ENCODE assay signal across 25 cellular contexts in genomic region chr6:159904497-159904911, GRCh38. TPM values are rescaled to one million over a fixed set of nuclear protein-coding genes. Genes with fewer than 3 reads are reported as not detected.
DNase-seq lines count a peak whose midpoint lies in the region; ATAC-seq, FAIRE-seq and TF ChIP-seq lines count a peak whose summit lies in the region.
"Had no signal": no experiment of that assay in that cellular context is flagged by ENCODE, and none has a peak within 500 bp of the region (broad histone marks: within the 10 kb centered on the region; RNA-seq: fewer than 3 reads in every experiment).

No MANE protein-coding gene starts in this region.

- ATAC-seq in GM18909 (IDR thresholded peaks at IDR 0.05; ENCODE audit: poor library complexity, unreplicated experiment) (peak; percentile 65), HG02610 (IDR thresholded peaks at IDR 0.05; ENCODE audit: unreplicated experiment) (peak; percentile 60), HG03342 (IDR thresholded peaks at IDR 0.05; ENCODE audit: unreplicated experiment) (peak; percentile 78), HepG2 (no peak)
- peak; percentile 45 for ATAC-seq in stimulated activated effector memory CD8-positive, alpha-beta T cell treated with anti-CD3 and anti-CD28 coated beads, Interleukin-12 subunit alpha, Interleukin-12 subunit beta, amount 100 ng/mL, for 72 hours
- ATAC-seq: GM23338, lower lobe of right lung had no signal

- H3K9ac ChIP-seq in HepG2 (ENCODE audit: insufficient read depth, low read depth, low read length): no peak overlapping the region

- no peak for TF ChIP-seq CTCF in HepG2 (CRISPR knock-in tag; IDR thresholded peaks at IDR 0.05)

- intact Hi-C loops in HepG2 (cut with micrococcal nuclease; ENCODE audit: unreplicated experiment): no loop called here

- in situ Hi-C loops in HepG2 (cut with HindIII; ENCODE audit: extremely low pct_ligation_motif_present, low pct_unique_long_range_greater_than_20kb): no loop called here

- H3K9me3 Mint-ChIP-seq in stimulated activated effector memory CD8-positive, alpha-beta T cell treated with anti-CD3 and anti-CD28 coated beads, Interleukin-12 subunit alpha, Interleukin-12 subunit beta, amount 100 ng/mL, for 72 hours: no peaks in the 10 kb centered on the region
- H3K9me3 Mint-ChIP-seq: central memory CD8-positive, alpha-beta T cell; GM23338; T-helper 1 cell treated with Interleukin-12 subunit alpha and Interleukin-12 subunit beta and Interleukin-4 antibody, amounts not matched to agents 30 μg/mL and 1 μg/mL, for 36 hours had no signal

- H3K4me1 ChIP-seq in HepG2 (ENCODE audit: insufficient read depth, low read length): no peaks in the 10 kb centered on the region
- H3K4me1 ChIP-seq: lower lobe of right lung had no signal

- no peak overlapping the region for H3K4me3 Mint-ChIP-seq in stimulated activated effector memory CD8-positive, alpha-beta T cell treated with anti-CD3 and anti-CD28 coated beads, Interleukin-12 subunit alpha, Interleukin-12 subunit beta, amount 100 ng/mL, for 72 hours
- H3K4me3 Mint-ChIP-seq: CD4-positive, alpha-beta memory T cell; central memory CD8-positive, alpha-beta T cell; GM23338; T-helper 1 cell treated with Interleukin-12 subunit alpha and Interleukin-12 subunit beta and Interleukin-4 antibody, amounts not matched to agents 30 μg/mL and 1 μg/mL, for 36 hours had no signal

- no peak overlapping the region for H3K4me2 ChIP-seq in HepG2 (ENCODE audit: low read depth, low read length)
- H3K4me2 ChIP-seq: GM23338 had no signal

- H3K4me1 Mint-ChIP-seq in stimulated activated effector memory CD8-positive, alpha-beta T cell treated with anti-CD3 and anti-CD28 coated beads, Interleukin-12 subunit alpha, Interleukin-12 subunit beta, amount 100 ng/mL, for 72 hours: no peaks in the 10 kb centered on the region
- H3K4me1 Mint-ChIP-seq: CD4-positive, alpha-beta memory T cell; central memory CD8-positive, alpha-beta T cell had no signal

- POLR2A ChIA-PET in HepG2 (lab: Yijun Ruan, JAX): no interaction called here

- no peaks in the 10 kb centered on the region for H4K20me1 ChIP-seq in HepG2 (ENCODE audit: insufficient read depth, low read length)

- TF ChIP-seq POLR2A in HepG2 (IDR thresholded peaks at IDR 0.05; ENCODE audit: insufficient read depth in 1 of 2, low read depth in 2 of 2, low read length in 2 of 2): no peak

- H3K36me3 Mint-ChIP-seq in stimulated activated effector memory CD8-positive, alpha-beta T cell treated with anti-CD3 and anti-CD28 coated beads, Interleukin-12 subunit alpha, Interleukin-12 subunit beta, amount 100 ng/mL, for 72 hours: no peaks in the 10 kb centered on the region
- H3K36me3 Mint-ChIP-seq: CD4-positive, alpha-beta memory T cell had no signal

- FAIRE-seq in HepG2 (lab: Jason Lieb, UNC): no peak

- no TSS peak for BruUV-seq in HepG2 (replicated peaks; lab: Mats Ljungman, UMichigan)

- no peak for DNase-seq in stimulated activated effector memory CD8-positive, alpha-beta T cell treated with anti-CD3 and anti-CD28 coated beads, Interleukin-12 subunit alpha, Interleukin-12 subunit beta, amount 100 ng/mL, for 72 hours (ENCODE audit: low spot score in 2 of 2)
- DNase-seq in HepG2 (ENCODE audit: low spot score) (no peak), SW 1271 (lab: John Stamatoyannopoulos, UW) (no peak)
- DNase-seq in activated CD4-positive, alpha-beta T cell treated with anti-CD3 and anti-CD28 coated beads for 4 hours: no peak
- DNase-seq: activated CD4-positive, alpha-beta T cell treated with anti-CD3 and anti-CD28 coated beads, Interleukin-2, amount 50 U/mL, for 48 hours; activated naive CD4-positive, alpha-beta T cell; CD4-positive, alpha-beta memory T cell; DND-41; erythroblast; foreskin melanocyte; hippocampal formation; lower lobe of right lung; NCI-H1417 treated with DMSO at 0.1 percent for 48 hours; NCI-H2171 treated with DMSO at 0.1 percent for 48 hours; NCI-H526 treated with DMSO at 0.1 percent for 48 hours; nucleus accumbens; SIG-M5 had no signal

- no peak overlapping the region for H3K27ac ChIP-seq in HepG2 (ENCODE audit: extremely low read length, insufficient read depth, low read length)
- H3K27ac ChIP-seq: lower lobe of right lung, VCaP had no signal

- peaks cover 2 to 59% of the 10 kb centered on the region in 2 experiments; a peak in 4 of 5 replicates for H3K27me3 ChIP-seq in HepG2 (ENCODE audit: control insufficient read depth in 1 of 2, insufficient read depth in 2 of 2, low read length in 2 of 2)

- H3K27ac Mint-ChIP-seq in stimulated activated effector memory CD8-positive, alpha-beta T cell treated with anti-CD3 and anti-CD28 coated beads, Interleukin-12 subunit alpha, Interleukin-12 subunit beta, amount 100 ng/mL, for 72 hours: no peak overlapping the region
- H3K27ac Mint-ChIP-seq: CD4-positive, alpha-beta memory T cell; GM23338; T-helper 1 cell treated with Interleukin-12 subunit alpha and Interleukin-12 subunit beta and Interleukin-4 antibody, amounts not matched to agents 30 μg/mL and 1 μg/mL, for 36 hours had no signal

- TF ChIP-seq EP300 in HepG2 (IDR thresholded peaks at IDR 0.05; ENCODE audit: low read depth in 2 of 2, low read length in 2 of 2): no peak
- TF ChIP-seq EP300 in HepG2 (CRISPR knock-in tag; IDR thresholded peaks at IDR 0.05; ENCODE audit: borderline replicate concordance): no peak

- CTCF ChIA-PET in HepG2 (lab: Yijun Ruan, JAX; ENCODE audit: low intra/inter-chr PET ratio, low total read pairs): no interaction called here

- no peak overlapping the region for H3K4me3 ChIP-seq in HepG2 (replicated peaks in 1 of 3; ENCODE audit: insufficient read depth in 1 of 3, low read depth in 2 of 3, low read length in 3 of 3)
- H3K4me3 ChIP-seq: GM23338, lower lobe of right lung had no signal

- no peaks in the 10 kb centered on the region for H3K79me2 ChIP-seq in HepG2 (ENCODE audit: insufficient read depth, low read length)

- TF ChIP-seq RAD21 in HepG2 (CRISPR knock-in tag; IDR thresholded peaks at IDR 0.05): no peak

- WGBS in HepG2 (ENCODE audit: low lambda C conversion rate): 45% methylated on average over 9 of the region's 9 CpGs

- H3K36me3 ChIP-seq in HepG2 (replicated peaks in 1 of 2; ENCODE audit: control insufficient read depth in 1 of 2, insufficient read depth in 2 of 2, low read length in 2 of 2): no peaks in the 10 kb centered on the region
- H3K36me3 ChIP-seq: lower lobe of right lung had no signal

- H3K9me3 ChIP-seq in HepG2 (ENCODE audit: low read length): no peaks in the 10 kb centered on the region
- H3K9me3 ChIP-seq: lower lobe of right lung had no signal

- no peak overlapping the region for H2AFZ ChIP-seq in HepG2 (ENCODE audit: low read length)
- H2AFZ ChIP-seq: GM23338 had no signal

TF ChIP-seq in HepG2, 621 proteins besides CTCF, POLR2A, EP300 and RAD21:
- TF ChIP-seq SAFB2 (CRISPR knock-in tag; IDR thresholded peaks at IDR 0.05; ENCODE audit: borderline replicate concordance, low read depth) (no peak), FOXJ3 (CRISPR knock-in tag; IDR thresholded peaks at IDR 0.05; ENCODE audit: borderline replicate concordance) (no peak), ATF7-NPFF (CRISPR knock-in tag; IDR thresholded peaks at IDR 0.05; ENCODE audit: low read depth) (no peak), ZFY (CRISPR knock-in tag; IDR thresholded peaks at IDR 0.05) (no peak), ZNF724P (CRISPR knock-in tag; IDR thresholded peaks at IDR 0.05; ENCODE audit: borderline replicate concordance) (no peak), E2F2 (CRISPR knock-in tag; IDR thresholded peaks at IDR 0.05; ENCODE audit: borderline replicate concordance) (no peak), SIN3B (IDR thresholded peaks at IDR 0.05; ENCODE audit: low read length) (no peak)
TF ChIP-seq in HepG2: peak in this region for 0.

RNA-seq across cellular contexts. Expression of gene MAS1, which starts 13.7 kb away (rescaled TPM):
- total RNA-seq in HepG2 (2016; rRNA removed; fragmentation: Illumina TruSeq; extraction: Trizol): not detected in 2 replicates
- total RNA-seq in HepG2 (2016; cell fraction: cytosol; rRNA removed; fragmentation: Illumina TruSeq; extraction: Trizol; ENCODE audit: low read depth): not detected in 2 replicates
- not detected in 2 replicates for total RNA-seq in HepG2 (2016; cell fraction: insoluble cytoplasmic fraction; rRNA removed; fragmentation: Illumina TruSeq; extraction: Trizol)
- total RNA-seq in HepG2 (2016; cell fraction: membrane; rRNA removed; fragmentation: Illumina TruSeq; extraction: Trizol): not detected in 2 replicates
- total RNA-seq in HepG2 (2016; cell fraction: nucleus; rRNA removed; fragmentation: Illumina TruSeq; extraction: Trizol): not detected in 2 replicates
- polyA plus RNA-seq in HepG2 (2011; rRNA removed): not detected in 2 replicates
- not detected in 2 replicates for polyA plus RNA-seq in HepG2 (2011; cell fraction: cytosol; rRNA removed)
- not detected in 2 replicates for polyA plus RNA-seq in HepG2 (2011; cell fraction: nucleus; rRNA removed)
- not detected in 2 replicates for polyA plus RNA-seq in HepG2 (2012)
- not detected in 2 replicates for polyA plus RNA-seq in HepG2 (2016; cell fraction: cytosol; fragmentation: Illumina TruSeq; extraction: Trizol; ENCODE audit: low read depth)
- not detected in 2 replicates for polyA plus RNA-seq in HepG2 (2016; cell fraction: insoluble cytoplasmic fraction; fragmentation: Illumina TruSeq; extraction: Trizol; ENCODE audit: low read depth)
- polyA plus RNA-seq in HepG2 (2016; cell fraction: membrane; fragmentation: Illumina TruSeq; extraction: Trizol; ENCODE audit: low read depth): not detected in 2 replicates
- polyA plus RNA-seq in HepG2 (2016; cell fraction: nucleus; fragmentation: Illumina TruSeq; extraction: Trizol; ENCODE audit: insufficient read depth, low read depth): not detected in 2 replicates
- polyA minus RNA-seq in HepG2 (2011; rRNA and poly(A)+ RNA removed; ENCODE audit: low replicate concordance): not detected in 2 replicates
- polyA minus RNA-seq in HepG2 (2011; cell fraction: cytosol; rRNA and poly(A)+ RNA removed): not detected in 2 replicates
- not detected in 2 replicates for polyA minus RNA-seq in HepG2 (2011; cell fraction: nucleus; rRNA and poly(A)+ RNA removed)
- total RNA-seq: CD4-positive, alpha-beta memory T cell; lower lobe of right lung; renal cortical epithelial cell had no signal
- polyA plus RNA-seq: CD4-positive, alpha-beta memory T cell; GM23338 had no signal
